Comparison of ENCODE assay signal across 9 cellular contexts in the genomic region with DNA sequence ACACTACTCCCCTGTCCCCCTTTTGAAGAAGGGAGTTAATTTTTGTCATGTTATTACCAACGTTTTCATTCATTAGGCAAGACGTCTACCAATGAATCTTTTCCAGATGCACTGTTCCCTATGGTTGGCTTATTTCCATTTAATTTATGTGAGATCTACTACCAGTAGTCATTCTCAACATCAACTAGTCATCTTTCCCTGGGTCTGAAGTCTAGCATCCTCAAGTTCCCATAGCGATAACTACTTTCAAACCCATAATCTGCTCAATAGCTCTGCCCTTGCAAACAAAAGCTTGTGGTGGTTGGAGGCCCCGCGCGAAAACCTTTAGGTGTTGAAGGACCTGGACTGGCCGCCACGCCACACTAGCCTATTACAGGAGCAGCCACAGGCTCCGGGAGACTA. TPM values are rescaled to one million over a fixed set of nuclear protein-coding genes. Genes with fewer than 3 reads are reported as not detected.
DNase-seq lines count a peak whose midpoint lies in the region; ATAC-seq, FAIRE-seq and TF ChIP-seq lines count a peak whose summit lies in the region.
"Had no signal": no experiment of that assay in that cellular context is flagged by ENCODE, and none has a peak within 500 bp of the region (broad histone marks: within the 10 kb centered on the region; RNA-seq: fewer than 3 reads in every experiment).

No MANE protein-coding gene starts in this region.

- BruUV-seq in Caco-2 (replicated peaks; lab: Mats Ljungman, UMichigan), result no TSS peak

- H3K9me3 Mint-ChIP-seq in Caco-2 (ENCODE audit: unreplicated experiment), result no peaks in the 10 kb centered on the region
- H3K9me3 Mint-ChIP-seq in T-helper 2 cell treated with Interferon-gamma antibody and Interleukin-4, amounts not matched to agents 5 μg/mL and 100 μg/mL, for 36 hours, result no peaks in the 10 kb centered on the region

- peaks cover 44% of the 10 kb centered on the region for H3K36me3 Mint-ChIP-seq in Caco-2 (ENCODE audit: insufficient read depth, unreplicated experiment)
- peaks cover 10% of the 10 kb centered on the region for H3K36me3 Mint-ChIP-seq in T-helper 2 cell treated with Interferon-gamma antibody and Interleukin-4, amounts not matched to agents 5 μg/mL and 100 μg/mL, for 36 hours (ENCODE audit: low read depth)

- H3K4me3 ChIP-seq in Caco-2 (ENCODE audit: low read depth, low read length), result peak overlapping the region; percentile 87
- H3K4me3 ChIP-seq in HL-60 (replicated peaks; ENCODE audit: insufficient read depth, low read length), result peak overlapping the region; percentile 95
- peak overlapping the region; percentile 88 for H3K4me3 ChIP-seq in fibroblast of pulmonary artery (replicated peaks; ENCODE audit: low read depth, low read length)
- H3K4me3 ChIP-seq in rectal smooth muscle tissue (ENCODE audit: low read length), result peak overlapping the region; percentile 93

- intact Hi-C loops in Caco-2 (cut with micrococcal nuclease; ENCODE audit: unreplicated experiment), result loop anchor here (2.0 to 10.0 kb wide), 2 partner anchors 32 to 470 kb away; partner anchors contain the start of genes REST and SRP72

- no peaks in the 10 kb centered on the region for H3K27me3 Mint-ChIP-seq in Caco-2 (ENCODE audit: insufficient read depth, unreplicated experiment)
- H3K27me3 Mint-ChIP-seq in T-helper 2 cell treated with Interferon-gamma antibody and Interleukin-4, amounts not matched to agents 5 μg/mL and 100 μg/mL, for 36 hours (ENCODE audit: low read depth), result no peaks in the 10 kb centered on the region

- TF ChIP-seq CTCF in Caco-2 (IDR thresholded peaks at IDR 0.05; ENCODE audit: insufficient read depth in 1 of 2, low read depth in 1 of 2, low read length in 1 of 2, severe bottlenecking in 1 of 2, unreplicated experiment in 1 of 2) (no peak), HL-60 (IDR thresholded peaks at IDR 0.05; ENCODE audit: insufficient read depth, low read length) (no peak), fibroblast of pulmonary artery (IDR thresholded peaks at IDR 0.05; ENCODE audit: low read length, missing control alignments) (no peak)

- POLR2A ChIA-PET in Caco-2 (lab: Charles Lee), result interaction anchor here (0.6 to 4.1 kb wide), 6 partner anchors 24 to 698 kb away, joined by 3 to 50 read pairs (median 12); partner anchors contain the start of gene AASDH

- H3K9me3 ChIP-seq in Caco-2, result no peaks in the 10 kb centered on the region

- H3K27ac ChIP-seq in HL-60 (replicated peaks) (peak overlapping the region; percentile 96), rectal smooth muscle tissue (ENCODE audit: low read depth, low read length) (no peak overlapping the region)

- FAIRE-seq in frontal cortex (lab: Jason Lieb, UNC), result no peak
- FAIRE-seq: TTC549 had no signal

- H3K4me3 Mint-ChIP-seq in Caco-2 (ENCODE audit: unreplicated experiment), result peak overlapping the region; percentile 98
- peak overlapping the region; percentile 93 for H3K4me3 Mint-ChIP-seq in T-helper 2 cell treated with Interferon-gamma antibody and Interleukin-4, amounts not matched to agents 5 μg/mL and 100 μg/mL, for 36 hours

- no peaks in the 10 kb centered on the region for H3K4me1 ChIP-seq in Caco-2
- H3K4me1 ChIP-seq in rectal smooth muscle tissue (ENCODE audit: control insufficient read depth, insufficient read depth, low read length), result peaks cover 7% of the 10 kb centered on the region

- DNase-seq in Caco-2 (no peak), HL-60 (ENCODE audit: low read depth in 1 of 2, low spot score in 1 of 2) (peak in 1 of 2 experiments; percentile 61), fibroblast of pulmonary artery (ENCODE audit: low read depth) (peak; percentile 70), frontal cortex (ENCODE audit: low spot score in 2 of 2) (no peak), NCI-H226 (no peak)
- no peak for DNase-seq in T-helper 2 cell treated with Interferon-gamma antibody and Interleukin-4, amounts not matched to agents 5 μg/mL and 100 μg/mL, for 36 hours (ENCODE audit: low spot score)

- H3K27ac Mint-ChIP-seq in Caco-2 (ENCODE audit: unreplicated experiment), result peak overlapping the region; percentile 96
- H3K27ac Mint-ChIP-seq in T-helper 2 cell treated with Interferon-gamma antibody and Interleukin-4, amounts not matched to agents 5 μg/mL and 100 μg/mL, for 36 hours, result peak overlapping the region; percentile 79

- no peak for ATAC-seq in HG02973 (IDR thresholded peaks at IDR 0.05; ENCODE audit: unreplicated experiment)

- peaks cover 6% of the 10 kb centered on the region for H3K4me1 Mint-ChIP-seq in Caco-2 (ENCODE audit: low read depth, unreplicated experiment)
- peaks cover 28% of the 10 kb centered on the region for H3K4me1 Mint-ChIP-seq in T-helper 2 cell treated with Interferon-gamma antibody and Interleukin-4, amounts not matched to agents 5 μg/mL and 100 μg/mL, for 36 hours (ENCODE audit: low read depth)

- CTCF ChIA-PET in Caco-2 (lab: Charles Lee), result interaction anchor here (0.6 to 2.1 kb wide), 5 partner anchors 9 to 486 kb away, joined by 3 to 11 read pairs (median 6); partner anchors contain the start of genes AASDH and CEP135

- peak overlapping the region; percentile 80 for H3K9ac ChIP-seq in rectal smooth muscle tissue (ENCODE audit: low read length)

- H3K27me3 ChIP-seq in Caco-2 (replicated peaks; ENCODE audit: control insufficient read depth, insufficient read depth, low read length), result no peaks in the 10 kb centered on the region
- H3K27me3 ChIP-seq in HL-60 (ENCODE audit: insufficient read depth, poor library complexity, severe bottlenecking), result no peaks in the 10 kb centered on the region
- no peaks in the 10 kb centered on the region for H3K27me3 ChIP-seq in rectal smooth muscle tissue (ENCODE audit: control insufficient read depth, insufficient read depth, low read length)

- H3K36me3 ChIP-seq in Caco-2 (ENCODE audit: control insufficient read depth, insufficient read depth, low read length) (no peaks in the 10 kb centered on the region; the same call in none of the 2 replicates), rectal smooth muscle tissue (ENCODE audit: control insufficient read depth, insufficient read depth, low read length) (no peaks in the 10 kb centered on the region)

RNA-seq across cellular contexts. Expression of gene PPAT, which starts 0.8 kb away (rescaled TPM):
- total RNA-seq in Caco-2 (2022) (55.6 and 60.7 TPM in 2 replicates), frontal cortex (24.9 TPM)

RNA-seq across cellular contexts. Expression of gene PAICS, which starts 1.5 kb away (rescaled TPM):
- total RNA-seq in Caco-2 (2022), result 237 and 239 TPM in 2 replicates
- 6.9 TPM for total RNA-seq in frontal cortex

RNA-seq across cellular contexts. Expression of gene SRP72, which starts 32.8 kb away (rescaled TPM):
- total RNA-seq in Caco-2 (2022) (116 and 126 TPM in 2 replicates), frontal cortex (51.4 TPM)

RNA-seq across cellular contexts. Expression of gene AASDH, which starts 47.3 kb away (rescaled TPM):
- 12.8 and 13.7 TPM in 2 replicates for total RNA-seq in Caco-2 (2022)
- total RNA-seq in frontal cortex, result 24.1 TPM

Comparison
In these comparisons a context has a peak if more than half of its experiments do, and no peak if none do; other contexts are left out.
1. RNA of gene PAICS, which starts 1.5 kb away (total RNA-seq): 237 to 239 TPM in Caco-2; 6.9 TPM in frontal cortex (single experiment); every median in the first group is over 10 times any median in the second.
2. Peak in every context shown above with its lines, with median percentiles within 50 percentile points of each other: H3K4me3 ChIP-seq.